In the genomic region with DNA sequence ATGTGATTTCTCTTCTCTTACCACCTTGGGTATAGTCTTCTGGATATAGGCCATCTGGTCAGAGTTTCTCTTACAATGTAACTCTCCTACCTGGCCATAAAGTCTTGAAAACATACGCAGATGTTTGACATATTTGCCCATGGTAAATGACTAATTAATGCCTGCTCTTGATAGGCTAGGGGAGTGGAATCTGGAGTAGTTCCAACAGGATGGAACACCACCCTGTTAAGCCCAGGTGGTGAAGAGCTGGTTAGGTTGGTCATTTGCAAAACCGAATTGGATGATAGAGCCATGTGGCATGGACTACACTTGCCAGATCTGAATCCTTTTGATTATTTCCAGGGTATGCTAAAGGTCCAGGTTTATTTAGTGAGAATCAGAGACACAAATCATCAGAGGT, we compare ENCODE assay signal across 16 cellular contexts.
"Had no signal": no experiment of that assay in that cellular context is flagged by ENCODE, and none has a peak within 500 bp of the region (broad histone marks: within the 10 kb centered on the region; RNA-seq: fewer than 3 reads in every experiment).

No MANE protein-coding gene starts in this region.

- H3K4me1 Mint-ChIP-seq: activated naive CD4-positive, alpha-beta T cell treated with anti-CD3 and anti-CD28 coated beads, Interleukin-2, amount 10 ng/mL, durations not matched to agents 7 days and 5 days had no signal

- H3K4me3 Mint-ChIP-seq: activated CD4-positive, alpha-beta memory T cell treated with anti-CD3 and anti-CD28 coated beads for 36 hours; activated naive CD4-positive, alpha-beta T cell treated with anti-CD3 and anti-CD28 coated beads, Interleukin-2, amount 10 ng/mL, durations not matched to agents 7 days and 5 days; nephron had no signal

- FAIRE-seq: endometrium, frontal cortex had no signal

- ATAC-seq: left ventricle myocardium superior had no signal

- H3K27me3 Mint-ChIP-seq: activated CD4-positive, alpha-beta memory T cell treated with anti-CD3 and anti-CD28 coated beads for 36 hours; activated naive CD4-positive, alpha-beta T cell treated with anti-CD3 and anti-CD28 coated beads, Interleukin-2, amount 10 ng/mL, durations not matched to agents 7 days and 5 days had no signal

- DNase-seq: activated CD4-positive, alpha-beta memory T cell treated with anti-CD3 and anti-CD28 coated beads for 36 hours; activated CD4-positive, alpha-beta T cell treated with anti-CD3 and anti-CD28 coated beads for 48 hours; activated effector memory CD4-positive, alpha-beta T cell treated with anti-CD3 and anti-CD28 coated beads, Interleukin-2, amount 50 U/mL, for 16 hours; activated naive CD4-positive, alpha-beta T cell treated with anti-CD3 and anti-CD28 coated beads, Interleukin-2, amount 10 ng/mL, durations not matched to agents 7 days and 5 days; glutamatergic neuron; hippocampal formation; left ventricle myocardium superior; ovary; spleen; stimulated activated CD4-positive, alpha-beta T cell treated with anti-CD3 and anti-CD28 coated beads, Interleukin-4, amount 100 ng/mL, for 1 hour; stimulated activated naive CD4-positive, alpha-beta T cell; testis; trophoblast cell had no signal

- H3K27ac Mint-ChIP-seq: activated CD4-positive, alpha-beta memory T cell treated with anti-CD3 and anti-CD28 coated beads for 36 hours; activated naive CD4-positive, alpha-beta T cell treated with anti-CD3 and anti-CD28 coated beads, Interleukin-2, amount 10 ng/mL, durations not matched to agents 7 days and 5 days had no signal

- H3K9me3 Mint-ChIP-seq: activated CD4-positive, alpha-beta memory T cell treated with anti-CD3 and anti-CD28 coated beads for 36 hours; activated naive CD4-positive, alpha-beta T cell treated with anti-CD3 and anti-CD28 coated beads, Interleukin-2, amount 10 ng/mL, durations not matched to agents 7 days and 5 days; nephron had no signal
